Comparison of ENCODE assay signal across 23 cellular contexts in genomic region chr12:33533527-33533926, GRCh38.
A peak's percentile ranks its signal among the peaks of the same experiment; 100 is the strongest.
DNase-seq lines count a peak whose midpoint lies in the region; ATAC-seq, FAIRE-seq and TF ChIP-seq lines count a peak whose summit lies in the region.
"Had no signal": no experiment of that assay in that cellular context is flagged by ENCODE, and none has a peak within 500 bp of the region (broad histone marks: within the 10 kb centered on the region; RNA-seq: fewer than 3 reads in every experiment).

No MANE protein-coding gene starts in this region.

- CTCF ChIA-PET in A549 (lab: Yijun Ruan, JAX) (no interaction called here), HEK293 (lab: Yijun Ruan, JAX) (no interaction called here), K562 (lab: Yijun Ruan, JAX; ENCODE audit: low intra/inter-chr PET ratio) (no interaction called here)
- CTCF ChIA-PET in activated naive CD4-positive, alpha-beta T cell treated with anti-CD3 and anti-CD28 coated beads, Interleukin-2, amount 10 ng/mL, durations not matched to agents 7 days and 5 days (lab: Charles Lee), result no interaction called here

- POLR2A ChIA-PET in A549 (lab: Yijun Ruan, JAX) (no interaction called here), HEK293 (lab: Yijun Ruan, JAX) (no interaction called here), K562 (lab: Yijun Ruan, JAX) (no interaction called here)

- 0 out of 2 replicates have a peak overlapping the region, but pooled peaks have one; percentile 4 for H2AFZ ChIP-seq in K562 (ENCODE audit: low read depth, low read length)
- H2AFZ ChIP-seq in osteoblast (ENCODE audit: low read length), result no peak overlapping the region

- H3K4me3 Mint-ChIP-seq in activated naive CD4-positive, alpha-beta T cell treated with anti-CD3 and anti-CD28 coated beads, Interleukin-2, amount 10 ng/mL, durations not matched to agents 7 days and 5 days, result no peak overlapping the region
- H3K4me3 Mint-ChIP-seq: CD14-positive monocyte; CD4-positive, alpha-beta memory T cell; CD4-positive, CD25-positive, alpha-beta regulatory T cell; CD8-positive, alpha-beta memory T cell had no signal

- H3K27ac ChIP-seq in A549 (no peak overlapping the region), HEK293 (ENCODE audit: extremely low read depth, low read depth, low read length) (no peak overlapping the region), K562 (ENCODE audit: extremely low read depth, low read depth, low read length) (no peak overlapping the region), osteoblast (ENCODE audit: low read depth, low read length) (no peak overlapping the region)
- 0 out of 22 replicates have a peak overlapping the region, but pooled peaks of 1 of the 11 experiments have one; percentile 23 for H3K27ac ChIP-seq in BLaER1 treated with 17β-estradiol and CSF1 and Interleukin-3, amounts not matched to agents 10 nM and 100 nM
- H3K27ac ChIP-seq: 22Rv1 had no signal

- BruUV-seq in K562 (replicated peaks; lab: Mats Ljungman, UMichigan), result no TSS peak

- no peaks in the 10 kb centered on the region for H3K36me3 ChIP-seq in BLaER1 treated with 17β-estradiol and CSF1 and Interleukin-3, amounts not matched to agents 10 nM and 100 nM
- no peaks in the 10 kb centered on the region for H3K36me3 ChIP-seq in HEK293 (ENCODE audit: control insufficient read depth in 2 of 2, insufficient read depth in 1 of 2, low read length in 2 of 2)
- no peaks in the 10 kb centered on the region for H3K36me3 ChIP-seq in K562 (ENCODE audit: control insufficient read depth, insufficient read depth, low read length)
- H3K36me3 ChIP-seq in osteoblast (ENCODE audit: insufficient read depth, low read length), result no peaks in the 10 kb centered on the region
- H3K36me3 ChIP-seq: BE2C had no signal

- no peak for ATAC-seq in A549
- no peak for ATAC-seq in K562
- ATAC-seq in sciatic nerve, result no peak

- H3K9ac ChIP-seq in BLaER1 treated with 17β-estradiol and CSF1 and Interleukin-3, amounts not matched to agents 10 nM and 100 nM, result no peak overlapping the region
- H3K9ac ChIP-seq in K562 (ENCODE audit: insufficient read depth in 1 of 2, low read depth in 2 of 2, low read length in 2 of 2), result no peak overlapping the region

- H3K4me1 Mint-ChIP-seq in activated naive CD4-positive, alpha-beta T cell treated with anti-CD3 and anti-CD28 coated beads, Interleukin-2, amount 10 ng/mL, durations not matched to agents 7 days and 5 days, result no peaks in the 10 kb centered on the region
- H3K4me1 Mint-ChIP-seq: CD4-positive, alpha-beta memory T cell; CD4-positive, CD25-positive, alpha-beta regulatory T cell; CD8-positive, alpha-beta memory T cell had no signal

- no peak overlapping the region for H3K4me2 ChIP-seq in A549
- H3K4me2 ChIP-seq in BLaER1 treated with 17β-estradiol and CSF1 and Interleukin-3, amounts not matched to agents 10 nM and 100 nM, result peak overlapping the region; percentile 31 to 67 (median 55)
- no peak overlapping the region for H3K4me2 ChIP-seq in K562 (ENCODE audit: insufficient read depth, low read length)
- no peak overlapping the region for H3K4me2 ChIP-seq in osteoblast (ENCODE audit: insufficient read depth, low read length)

- H3K27ac Mint-ChIP-seq in activated naive CD4-positive, alpha-beta T cell treated with anti-CD3 and anti-CD28 coated beads, Interleukin-2, amount 10 ng/mL, durations not matched to agents 7 days and 5 days, result no peak overlapping the region
- H3K27ac Mint-ChIP-seq: CD4-positive, alpha-beta memory T cell; CD4-positive, CD25-positive, alpha-beta regulatory T cell; CD8-positive, alpha-beta memory T cell had no signal

- FAIRE-seq in A549 (lab: Jason Lieb, UNC), result no peak
- no peak for FAIRE-seq in K562 (lab: Jason Lieb, UNC)
- FAIRE-seq: G401.6, GM12891, GM19239 had no signal

- peaks cover 2% of the 10 kb centered on the region for H3K9me3 Mint-ChIP-seq in activated naive CD4-positive, alpha-beta T cell treated with anti-CD3 and anti-CD28 coated beads, Interleukin-2, amount 10 ng/mL, durations not matched to agents 7 days and 5 days

- TF ChIP-seq RAD21 in A549 (conservative IDR thresholded peaks at IDR 0.05 in 1 of 2, IDR thresholded peaks at IDR 0.05 in 1 of 2) (no peak), K562 (CRISPR knock-in tag; conservative IDR thresholded peaks at IDR 0.05 in 1 of 2, IDR thresholded peaks at IDR 0.05 in 1 of 2) (no peak)

- DNase-seq in A549 (ENCODE audit: low read depth in 1 of 2, low spot score in 1 of 2), result no peak
- no peak for DNase-seq in K562 (ENCODE audit: extremely low read depth in 1 of 4, low spot score in 3 of 4)
- DNase-seq in osteoblast (ENCODE audit: insufficient read length, low spot score, missing footprints), result no peak
- no peak for DNase-seq in activated naive CD4-positive, alpha-beta T cell treated with anti-CD3 and anti-CD28 coated beads, Interleukin-2, amount 10 ng/mL, durations not matched to agents 7 days and 5 days
- DNase-seq in sciatic nerve (ENCODE audit: low spot score), result no peak
- DNase-seq: ACHN; BE2C; C1 segment of cervical spinal cord; CD4-positive, alpha-beta memory T cell; CD4-positive, CD25-positive, alpha-beta regulatory T cell; CD8-positive, alpha-beta memory T cell; COR-L47; DMS 273 treated with DMSO at 0.1 percent for 48 hours; DMS153; DMS79 treated with DMSO at 0.1 percent for 48 hours; GF-D8 had no signal

- H3K9me1 ChIP-seq in K562 (ENCODE audit: control insufficient read depth, insufficient read depth, low read length), result no peaks in the 10 kb centered on the region

- no peaks in the 10 kb centered on the region for H3K79me2 ChIP-seq in K562 (ENCODE audit: control insufficient read depth, insufficient read depth, low read length)
- H3K79me2 ChIP-seq in osteoblast (ENCODE audit: insufficient read depth, low read length), result no peaks in the 10 kb centered on the region

- TF ChIP-seq EP300 in A549 (IDR thresholded peaks at IDR 0.05) (no peak), K562 (IDR thresholded peaks at IDR 0.05; ENCODE audit: low read length) (no peak)

- intact Hi-C loops in K562 (cut with micrococcal nuclease), result no loop called here
- intact Hi-C loops in sciatic nerve (cut with DNase I), result no loop called here

- no peaks in the 10 kb centered on the region for H3K36me3 Mint-ChIP-seq in activated naive CD4-positive, alpha-beta T cell treated with anti-CD3 and anti-CD28 coated beads, Interleukin-2, amount 10 ng/mL, durations not matched to agents 7 days and 5 days
- H3K36me3 Mint-ChIP-seq: CD14-positive monocyte; CD4-positive, alpha-beta memory T cell; CD4-positive, CD25-positive, alpha-beta regulatory T cell; CD8-positive, alpha-beta memory T cell had no signal

- no peaks in the 10 kb centered on the region for H3K27me3 ChIP-seq in BLaER1 treated with 17β-estradiol and CSF1 and Interleukin-3, amounts not matched to agents 10 nM and 100 nM
- no peaks in the 10 kb centered on the region for H3K27me3 ChIP-seq in K562 (ENCODE audit: control insufficient read depth in 2 of 2, insufficient read depth in 2 of 2, low read length in 2 of 2)
- H3K27me3 ChIP-seq in osteoblast (ENCODE audit: insufficient read depth, low read length), result no peaks in the 10 kb centered on the region
- H3K27me3 ChIP-seq: BE2C had no signal

- H3K27me3 Mint-ChIP-seq in activated naive CD4-positive, alpha-beta T cell treated with anti-CD3 and anti-CD28 coated beads, Interleukin-2, amount 10 ng/mL, durations not matched to agents 7 days and 5 days, result no peaks in the 10 kb centered on the region
- H3K27me3 Mint-ChIP-seq: CD4-positive, alpha-beta memory T cell; CD8-positive, alpha-beta memory T cell had no signal

- WGBS in A549 (ENCODE audit: missing lambda C conversion rate), result 47% methylated on average over 1 of the region's 1 CpG
- 100% methylated on average over 1 of the region's 1 CpG for WGBS in K562 (ENCODE audit: insufficient coverage, low coverage, missing lambda C conversion rate)

- no peaks in the 10 kb centered on the region; the same call in 2 of the 3 replicates for H3K9me3 ChIP-seq in A549
- H3K9me3 ChIP-seq in BLaER1 treated with 17β-estradiol and CSF1 and Interleukin-3, amounts not matched to agents 10 nM and 100 nM (replicated peaks in 1 of 11), result no peaks in the 10 kb centered on the region
- H3K9me3 ChIP-seq in HEK293 (ENCODE audit: control insufficient read depth, insufficient read depth, low read depth, low read length), result no peaks in the 10 kb centered on the region
- H3K9me3 ChIP-seq in K562 (replicated peaks; ENCODE audit: control insufficient read depth, insufficient read depth, low read depth, low read length), result no peaks in the 10 kb centered on the region
- no peaks in the 10 kb centered on the region for H3K9me3 ChIP-seq in osteoblast (ENCODE audit: low read depth, low read length)
- H3K9me3 ChIP-seq: BE2C had no signal

- H4K20me1 ChIP-seq in BLaER1 treated with 17β-estradiol and CSF1 and Interleukin-3, amounts not matched to agents 10 nM and 100 nM, result no peaks in the 10 kb centered on the region
- H4K20me1 ChIP-seq in K562 (replicated peaks; ENCODE audit: control insufficient read depth, insufficient read depth, low read length), result no peaks in the 10 kb centered on the region
- no peaks in the 10 kb centered on the region for H4K20me1 ChIP-seq in osteoblast (ENCODE audit: insufficient read depth, low read length)

- no peak for TF ChIP-seq CTCF in A549 (IDR thresholded peaks at IDR 0.05)
- TF ChIP-seq CTCF in HEK293 (tag by site-specific recombination; IDR thresholded peaks at IDR 0.05), result no peak
- no peak for TF ChIP-seq CTCF in K562 (IDR thresholded peaks at IDR 0.05 in 2 of 3, conservative IDR thresholded peaks at IDR 0.05 in 1 of 3; ENCODE audit: insufficient read depth in 2 of 3, low read depth in 1 of 3, low read length in 3 of 3)
- TF ChIP-seq CTCF in osteoblast (IDR thresholded peaks at IDR 0.05; ENCODE audit: extremely low read depth, low read depth, low read length), result no peak

- in situ Hi-C loops in K562 (cut with MboI), result no loop called here

- TF ChIP-seq POLR2A in A549 (IDR thresholded peaks at IDR 0.05; ENCODE audit: low read length), result no peak
- no peak for TF ChIP-seq POLR2A in K562 (conservative IDR thresholded peaks at IDR 0.05)

- H3K4me1 ChIP-seq in A549, result no peaks in the 10 kb centered on the region
- H3K4me1 ChIP-seq in BLaER1 treated with 17β-estradiol and CSF1 and Interleukin-3, amounts not matched to agents 10 nM and 100 nM, result peaks cover 19 to 58% (median 33%) of the 10 kb centered on the region in 10 experiments
- H3K4me1 ChIP-seq in HEK293 (ENCODE audit: control insufficient read depth, insufficient read depth, low read length), result no peaks in the 10 kb centered on the region
- H3K4me1 ChIP-seq in K562 (replicated peaks in 1 of 2; ENCODE audit: control insufficient read depth in 2 of 2, insufficient read depth in 2 of 2, low read length in 2 of 2), result no peaks in the 10 kb centered on the region
- no peaks in the 10 kb centered on the region for H3K4me1 ChIP-seq in osteoblast (ENCODE audit: insufficient read depth, low read length)
- H3K4me1 ChIP-seq: BE2C had no signal

- H3K4me3 ChIP-seq in A549 (no peak overlapping the region), HEK293 (ENCODE audit: low read depth, low read length) (no peak overlapping the region), K562 (no peak overlapping the region), osteoblast (ENCODE audit: insufficient read depth, low read length) (no peak overlapping the region)
- H3K4me3 ChIP-seq in BLaER1 treated with 17β-estradiol and CSF1 and Interleukin-3, amounts not matched to agents 10 nM and 100 nM, result no peak overlapping the region

TF ChIP-seq in A549, 52 proteins besides CTCF, POLR2A, EP300 and RAD21 (continues in another document):
- TF ChIP-seq TFCP2L1 (CRISPR knock-in tag; IDR thresholded peaks at IDR 0.05), result no peak

Comparison
In these comparisons a context has a peak if more than half of its experiments do, and no peak if none do; other contexts are left out.
1. H3K4me2 ChIP-seq: peak in BLaER1 treated with 17β-estradiol and CSF1 and Interleukin-3, amounts not matched to agents 10 nM and 100 nM (11 of 11); none in A549 (single experiment), K562 (single experiment) and osteoblast (single experiment).